Comparison of ENCODE assay signal across 8 cellular contexts in genomic region chr12:121789233-121789781, GRCh38. TPM values are rescaled to one million over a fixed set of nuclear protein-coding genes. Genes with fewer than 3 reads are reported as not detected.
DNase-seq lines count a peak whose midpoint lies in the region; TF ChIP-seq lines count a peak whose summit lies in the region.

No MANE protein-coding gene starts in this region.

- H3K27me3 Mint-ChIP-seq in endodermal cell (ENCODE audit: insufficient read depth) = peaks cover 1% of the 10 kb centered on the region

- DNase-seq in activated T-cell treated with anti-CD3 and anti-CD28 coated beads, Interleukin-2, amount 50 U/mL, for 1 hour = peak; percentile 62
- DNase-seq in activated T-cell treated with anti-CD3 and anti-CD28 coated beads for 4 hours (no peak), OCI-LY7 (ENCODE audit: low spot score) (peak; percentile 65), endodermal cell (no peak), NCI-H2081 (lab: John Stamatoyannopoulos, UW) (no peak), NCI-H510A (lab: John Stamatoyannopoulos, UW) (no peak), GM10248 (ENCODE audit: extremely low spot score) (no peak)

- peak overlapping the region; percentile 33 for H3K4me3 ChIP-seq in OCI-LY7 (ENCODE audit: low read depth, low read length, poor library complexity, severe bottlenecking)
- H3K4me3 ChIP-seq in endodermal cell (ENCODE audit: low read length) = no peak overlapping the region
- peak overlapping the region in 1 of 5 donors; percentile 30 for H3K4me3 ChIP-seq in subcutaneous abdominal adipose tissue (ENCODE audit: low read depth in 1 of 5, low read length in 5 of 5)

- CTCF ChIA-PET in OCI-LY7 (lab: Charles Lee; ENCODE audit: unreplicated experiment) (interaction anchor here (0.9 to 1.4 kb wide), 2 partner anchors 16 to 151 kb away, joined by 3 to 4 read pairs; no protein-coding TSS in a partner anchor), GM10248 (lab: Yijun Ruan, JAX) (interaction anchor here (0.8 to 14.7 kb wide), 4 partner anchors 12 to 102 kb away, joined by 3 to 565 read pairs (median 268); partner anchors contain the start of gene SETD1B)

- H3K36me3 ChIP-seq in OCI-LY7 (ENCODE audit: insufficient read depth, low read length) (no peaks in the 10 kb centered on the region), endodermal cell (ENCODE audit: control insufficient read depth, insufficient read depth, low read length) (peaks cover 6% of the 10 kb centered on the region), subcutaneous abdominal adipose tissue (ENCODE audit: control insufficient read depth in 5 of 5, insufficient read depth in 5 of 5, low read length in 5 of 5) (no peaks in the 10 kb centered on the region)

- BruUV-seq in OCI-LY7 (replicated peaks; lab: Mats Ljungman, UMichigan) = no TSS peak

- no peaks in the 10 kb centered on the region for H4K20me1 ChIP-seq in OCI-LY7 (ENCODE audit: insufficient read depth, low read length)

- H3K27ac Mint-ChIP-seq in endodermal cell = no peak overlapping the region

- no peaks in the 10 kb centered on the region for H3K9me2 ChIP-seq in OCI-LY7 (ENCODE audit: insufficient read depth, low read length)

- H3K4me2 ChIP-seq in OCI-LY7 (ENCODE audit: low read length) = peak overlapping the region; percentile 72

- WGBS in endodermal cell (ENCODE audit: insufficient coverage in 1 of 2, insufficient read length in 1 of 2), 2 experiments = 77 to 85% methylated on average over 11 to 13 of the region's 13 CpGs

- no peaks in the 10 kb centered on the region for H3K9me3 ChIP-seq in OCI-LY7 (ENCODE audit: low read length)
- no peaks in the 10 kb centered on the region for H3K9me3 ChIP-seq in endodermal cell (ENCODE audit: control insufficient read depth, low read length)
- no peaks in the 10 kb centered on the region for H3K9me3 ChIP-seq in subcutaneous abdominal adipose tissue (ENCODE audit: control insufficient read depth in 5 of 5, low read length in 5 of 5)

- no peak overlapping the region for H3K4me3 Mint-ChIP-seq in endodermal cell

- intact Hi-C loops in OCI-LY7 (cut with micrococcal nuclease; ENCODE audit: unreplicated experiment) = no loop called here

- H3K9ac ChIP-seq in endodermal cell (ENCODE audit: extremely low read depth, low read length, poor library complexity, severe bottlenecking) (no peak overlapping the region), subcutaneous abdominal adipose tissue (ENCODE audit: low read length in 5 of 5) (peak overlapping the region in 1 of 5 donors; percentile 37)

- H3K36me3 Mint-ChIP-seq in endodermal cell (ENCODE audit: low read depth) = peaks cover 19% of the 10 kb centered on the region

- H3K27ac ChIP-seq in OCI-LY7 (ENCODE audit: low read depth, low read length, poor library complexity, severe bottlenecking) (peak overlapping the region; percentile 86), endodermal cell (ENCODE audit: low read depth, low read length) (no peak overlapping the region), subcutaneous abdominal adipose tissue (ENCODE audit: low read depth, low read length) (peak overlapping the region; percentile 46)

- POLR2A ChIA-PET in OCI-LY7 (lab: Charles Lee) = interaction anchor here (0.6 to 1.0 kb wide), 4 partner anchors 7 to 76 kb away, joined by 3 to 10 read pairs (median 4); partner anchors contain the start of genes SETD1B and TMEM120B
- POLR2A ChIA-PET in GM10248 (lab: Yijun Ruan, JAX) = no interaction called here

- H3K79me2 ChIP-seq in OCI-LY7 (ENCODE audit: insufficient read depth, low read depth, low read length) = no peaks in the 10 kb centered on the region

- H3K4me1 ChIP-seq in OCI-LY7 (ENCODE audit: insufficient read depth, low read length, poor library complexity, severe bottlenecking) (peaks cover 68% of the 10 kb centered on the region), endodermal cell (ENCODE audit: control insufficient read depth, insufficient read depth, low read length) (peaks cover 9% of the 10 kb centered on the region), subcutaneous abdominal adipose tissue (ENCODE audit: control insufficient read depth in 5 of 5, insufficient read depth in 5 of 5, low read length in 5 of 5) (peaks cover 0 to 52% (median 36%) of the 10 kb centered on the region in 5 donors)

- TF ChIP-seq CTCF in OCI-LY7 (conservative IDR thresholded peaks at IDR 0.05; ENCODE audit: low read length) = peak; percentile 40; the same call in 1 of the 2 replicates
- TF ChIP-seq CTCF in endodermal cell (conservative IDR thresholded peaks at IDR 0.05) = peak; percentile 17
- TF ChIP-seq CTCF in GM10248 (IDR thresholded peaks at IDR 0.05; ENCODE audit: control extremely low read depth, extremely low read depth, low read depth, missing control alignments) = no peak

- H3K27me3 ChIP-seq in endodermal cell (ENCODE audit: control insufficient read depth, insufficient read depth, low read length, poor library complexity, severe bottlenecking) (no peaks in the 10 kb centered on the region), subcutaneous abdominal adipose tissue (ENCODE audit: control insufficient read depth in 5 of 5, insufficient read depth in 4 of 5, low read length in 5 of 5) (no peaks in the 10 kb centered on the region)

- H2AFZ ChIP-seq in OCI-LY7 (ENCODE audit: low read length) = peak overlapping the region; percentile 28; the same call in 1 of the 2 replicates

- peaks cover 11% of the 10 kb centered on the region for H3K4me1 Mint-ChIP-seq in endodermal cell

- H3K9me3 Mint-ChIP-seq in endodermal cell = no peaks in the 10 kb centered on the region

RNA-seq across cellular contexts. Expression of gene RHOF, which starts 4.2 kb away (rescaled TPM):
- total RNA-seq in OCI-LY7 (2014; rRNA removed; shearing (Covaris generic)) = 23.5 and 29.2 TPM in 2 replicates
- 45.7 and 53.7 TPM in 2 replicates for total RNA-seq in OCI-LY7 (2022)
- total RNA-seq in endodermal cell = 10 to 100 TPM; 31.0 to 35.6 TPM
- 24.1 TPM for polyA plus RNA-seq in endodermal cell (2013, experiment 1 of 2)
- polyA plus RNA-seq in endodermal cell (2013, experiment 2 of 2) = 19.1 TPM

RNA-seq across cellular contexts. Expression of gene SETD1B, which starts 14.5 kb away (rescaled TPM):
- 3.3 and 4.7 TPM in 2 replicates for total RNA-seq in OCI-LY7 (2014; rRNA removed; shearing (Covaris generic))
- 22.5 and 24.3 TPM in 2 replicates for total RNA-seq in OCI-LY7 (2022)
- total RNA-seq in endodermal cell = 10 to 100 TPM; 30.7 to 32.6 TPM
- 10.6 TPM for polyA plus RNA-seq in endodermal cell (2013, experiment 1 of 2)
- 10.3 TPM for polyA plus RNA-seq in endodermal cell (2013, experiment 2 of 2)

Comparison
In these comparisons a context has a peak if more than half of its experiments do, and no peak if none do; other contexts are left out.
1. DNase-seq: peak in activated T-cell treated with anti-CD3 and anti-CD28 coated beads, Interleukin-2, amount 50 U/mL, for 1 hour (single experiment) and OCI-LY7 (single experiment); none in activated T-cell treated with anti-CD3 and anti-CD28 coated beads for 4 hours (single experiment), endodermal cell (single experiment), NCI-H2081 (0 of 2), NCI-H510A (single experiment) and GM10248 (single experiment).